ENCODE assay signal across 21 cellular contexts in genomic region chr5:56142233-56142619, GRCh38.
DNase-seq lines count a peak whose midpoint lies in the region; ATAC-seq and TF ChIP-seq lines count a peak whose summit lies in the region.
"Had no signal": no experiment of that assay in that cellular context is flagged by ENCODE, and none has a peak within 500 bp of the region (broad histone marks: within the 10 kb centered on the region; RNA-seq: fewer than 3 reads in every experiment).

No MANE protein-coding gene starts in this region.

- H3K4me1 ChIP-seq in CD4-positive, alpha-beta memory T cell (ENCODE audit: insufficient read depth, low read length), result peaks cover 42% of the 10 kb centered on the region
- peaks cover 47% of the 10 kb centered on the region for H3K4me1 ChIP-seq in PC-9 (replicated peaks; ENCODE audit: insufficient read depth)
- H3K4me1 ChIP-seq: HAP-1, tibial nerve had no signal

- peaks cover 30% of the 10 kb centered on the region for H3F3A ChIP-seq in PC-9 (ENCODE audit: insufficient read depth, low read depth)

- no peak overlapping the region for H2AFZ ChIP-seq in PC-9

- H3K27ac Mint-ChIP-seq in activated CD4-positive, alpha-beta T cell treated with anti-CD3 and anti-CD28 coated beads for 36 hours, result peak overlapping the region; percentile 75
- peak overlapping the region in 6 of 7 donors; percentile 11 to 88 (median 59) for H3K27ac Mint-ChIP-seq in CD4-positive, alpha-beta memory T cell
- peak overlapping the region; percentile 6 to 90 (median 82) for H3K27ac Mint-ChIP-seq in naive thymus-derived CD8-positive, alpha-beta T cell
- no peak overlapping the region for H3K27ac Mint-ChIP-seq in glutamatergic neuron (ENCODE audit: unreplicated experiment)
- H3K27ac Mint-ChIP-seq: progenitor cell of endocrine pancreas had no signal

- ATAC-seq in activated CD4-positive, alpha-beta T cell treated with anti-CD3 and anti-CD28 coated beads for 36 hours, result no peak
- ATAC-seq in naive thymus-derived CD8-positive, alpha-beta T cell, result no peak
- no peak for ATAC-seq in omental fat pad (ENCODE audit: low FRiP score)

- TF ChIP-seq CTCF in PC-9 (conservative IDR thresholded peaks at IDR 0.05) (no peak), omental fat pad (IDR thresholded peaks at IDR 0.05) (no peak), glutamatergic neuron (IDR thresholded peaks at IDR 0.05; ENCODE audit: partially characterized antibody, unreplicated experiment) (no peak)

- DNase-seq in activated CD4-positive, alpha-beta T cell treated with anti-CD3 and anti-CD28 coated beads for 36 hours, result no peak
- DNase-seq in activated CD4-positive, alpha-beta T cell treated with anti-CD3 and anti-CD28 coated beads for 4 hours, result no peak
- DNase-seq in CD4-positive, alpha-beta memory T cell, result no peak
- DNase-seq in PC-9 (no peak), NCI-H1092 (lab: John Stamatoyannopoulos, UW) (no peak), omental fat pad (ENCODE audit: low spot score) (no peak), glutamatergic neuron (no peak)
- no peak for DNase-seq in naive thymus-derived CD8-positive, alpha-beta T cell
- DNase-seq: 8988T; cerebellar nuclear complex; head of caudate nucleus; lower lobe of right lung; NCI-H1105 treated with DMSO at 0.1 percent for 48 hours; NCI-H446 treated with DMSO at 0.1 percent for 48 hours; SHP77 treated with DMSO at 0.1 percent for 48 hours; stimulated activated CD4-positive, alpha-beta T cell treated with anti-CD3 and anti-CD28 coated beads, Interleukin-15, amount 100 ng/mL, for 24 hours; stimulated activated naive CD8-positive, alpha-beta T cell treated with anti-CD3 and anti-CD28 coated beads, Interleukin-15, amount 100 ng/mL, for 72 hours had no signal

- no peaks in the 10 kb centered on the region for H3K27me3 Mint-ChIP-seq in activated CD4-positive, alpha-beta T cell treated with anti-CD3 and anti-CD28 coated beads for 36 hours
- no peaks in the 10 kb centered on the region for H3K27me3 Mint-ChIP-seq in CD4-positive, alpha-beta memory T cell
- H3K27me3 Mint-ChIP-seq in naive thymus-derived CD8-positive, alpha-beta T cell, result no peaks in the 10 kb centered on the region
- H3K27me3 Mint-ChIP-seq in glutamatergic neuron (ENCODE audit: unreplicated experiment), result peaks cover 2% of the 10 kb centered on the region
- H3K27me3 Mint-ChIP-seq: progenitor cell of endocrine pancreas; stimulated activated naive CD8-positive, alpha-beta T cell treated with anti-CD3 and anti-CD28 coated beads, Interleukin-15, amount 100 ng/mL, for 72 hours had no signal

- peaks cover 70% of the 10 kb centered on the region for H3K4me1 Mint-ChIP-seq in activated CD4-positive, alpha-beta T cell treated with anti-CD3 and anti-CD28 coated beads for 36 hours
- peaks cover 38 to 59% (median 44%) of the 10 kb centered on the region in 4 donors for H3K4me1 Mint-ChIP-seq in CD4-positive, alpha-beta memory T cell
- peaks cover 40 to 71% (median 45%) of the 10 kb centered on the region in 4 donors for H3K4me1 Mint-ChIP-seq in naive thymus-derived CD8-positive, alpha-beta T cell
- H3K4me1 Mint-ChIP-seq in glutamatergic neuron (ENCODE audit: low read depth, unreplicated experiment), result no peaks in the 10 kb centered on the region

- peaks cover 5% of the 10 kb centered on the region for H3K36me3 Mint-ChIP-seq in activated CD4-positive, alpha-beta T cell treated with anti-CD3 and anti-CD28 coated beads for 36 hours (ENCODE audit: low read depth)
- H3K36me3 Mint-ChIP-seq in CD4-positive, alpha-beta memory T cell, result peaks cover 0 to 5% of the 10 kb centered on the region in 2 donors
- peaks cover 0 to 3% (median 0%) of the 10 kb centered on the region in 3 donors for H3K36me3 Mint-ChIP-seq in naive thymus-derived CD8-positive, alpha-beta T cell
- H3K36me3 Mint-ChIP-seq in glutamatergic neuron (ENCODE audit: unreplicated experiment), result no peaks in the 10 kb centered on the region

- no peak overlapping the region for H3K4me3 ChIP-seq in CD4-positive, alpha-beta memory T cell (ENCODE audit: low read length in 2 of 2)
- H3K4me3 ChIP-seq in PC-9, result no peak overlapping the region
- H3K4me3 ChIP-seq: HAP-1, lower lobe of right lung, tibial nerve had no signal

- POLR2A ChIA-PET in activated CD4-positive, alpha-beta T cell treated with anti-CD3 and anti-CD28 coated beads for 36 hours (lab: Charles Lee), result interaction anchor here (1.1 kb wide), 2 partner anchors 18 to 165 kb away, joined by 3 to 4 read pairs; no protein-coding TSS in a partner anchor
- POLR2A ChIA-PET in CD4-positive, alpha-beta memory T cell (lab: Charles Lee; ENCODE audit: partially characterized antibody), result no interaction called here
- POLR2A ChIA-PET in PC-9 (lab: Charles Lee; ENCODE audit: unreplicated experiment), result interaction anchor here (1.0 kb wide), 1 partner anchor 147 kb away, joined by 6 read pairs; the partner anchor contains the start of gene IL6ST
- POLR2A ChIA-PET in naive thymus-derived CD8-positive, alpha-beta T cell (lab: Charles Lee), result interaction anchor here (0.6 kb wide), 1 partner anchor 120 kb away, joined by 3 read pairs; no protein-coding TSS in a partner anchor

- no peak overlapping the region for H3K27ac ChIP-seq in CD4-positive, alpha-beta memory T cell (ENCODE audit: low read depth, low read length)
- H3K27ac ChIP-seq in PC-9, result peak overlapping the region; percentile 72
- H3K27ac ChIP-seq: HL-60, lower lobe of right lung, tibial nerve had no signal

- H3K9me3 Mint-ChIP-seq in activated CD4-positive, alpha-beta T cell treated with anti-CD3 and anti-CD28 coated beads for 36 hours (ENCODE audit: low read depth), result no peaks in the 10 kb centered on the region
- H3K9me3 Mint-ChIP-seq in CD4-positive, alpha-beta memory T cell, result peaks cover 0 to 4% (median 0%) of the 10 kb centered on the region in 8 donors
- H3K9me3 Mint-ChIP-seq in naive thymus-derived CD8-positive, alpha-beta T cell, result no peaks in the 10 kb centered on the region
- H3K9me3 Mint-ChIP-seq in glutamatergic neuron (ENCODE audit: unreplicated experiment), result no peaks in the 10 kb centered on the region
- H3K9me3 Mint-ChIP-seq: stimulated activated naive CD8-positive, alpha-beta T cell treated with anti-CD3 and anti-CD28 coated beads, Interleukin-15, amount 100 ng/mL, for 72 hours had no signal

- intact Hi-C loops in activated CD4-positive, alpha-beta T cell treated with anti-CD3 and anti-CD28 coated beads for 36 hours (cut with DNase I, micrococcal nuclease), result loop anchor here in 1 of 2 experiments (2.0 kb wide), 1 partner anchor 15 kb away; no protein-coding TSS in a partner anchor
- intact Hi-C loops in CD4-positive, alpha-beta memory T cell (cut with micrococcal nuclease), result no loop called here
- intact Hi-C loops in PC-9 (cut with micrococcal nuclease; ENCODE audit: unreplicated experiment), result loop anchor here (1.0 to 5.0 kb wide), 3 partner anchors 19 to 165 kb away; no protein-coding TSS in a partner anchor

- H3K9me2 ChIP-seq in PC-9 (ENCODE audit: insufficient read depth), result no peaks in the 10 kb centered on the region

- H3K4me2 ChIP-seq in PC-9, result peak overlapping the region; percentile 67

- CTCF ChIA-PET in activated CD4-positive, alpha-beta T cell treated with anti-CD3 and anti-CD28 coated beads for 36 hours (lab: Charles Lee), result interaction anchor here (0.6 to 1.3 kb wide), 6 partner anchors 8 to 168 kb away, joined by 3 read pairs; no protein-coding TSS in a partner anchor
- CTCF ChIA-PET in CD4-positive, alpha-beta memory T cell (lab: Charles Lee; ENCODE audit: partially characterized antibody), result no interaction called here
- CTCF ChIA-PET in PC-9 (lab: Charles Lee), result no interaction called here

- no TSS peak for BruUV-seq in PC-9 (replicated peaks; lab: Mats Ljungman, UMichigan)

- peak overlapping the region; percentile 2 for H3K4me3 Mint-ChIP-seq in activated CD4-positive, alpha-beta T cell treated with anti-CD3 and anti-CD28 coated beads for 36 hours
- H3K4me3 Mint-ChIP-seq in CD4-positive, alpha-beta memory T cell, result peak overlapping the region in 6 of 8 donors; percentile 28 to 74 (median 48)
- H3K4me3 Mint-ChIP-seq in naive thymus-derived CD8-positive, alpha-beta T cell, result peak overlapping the region in 9 of 10 donors; percentile 34 to 78 (median 54)
- no peak overlapping the region for H3K4me3 Mint-ChIP-seq in glutamatergic neuron (ENCODE audit: unreplicated experiment)

- no peaks in the 10 kb centered on the region for H3K79me2 ChIP-seq in PC-9 (ENCODE audit: low read depth)

- H4K20me1 ChIP-seq in PC-9 (ENCODE audit: insufficient read depth), result no peaks in the 10 kb centered on the region

- no peaks in the 10 kb centered on the region for H3K9me3 ChIP-seq in CD4-positive, alpha-beta memory T cell (ENCODE audit: control insufficient read depth in 1 of 2, low read length in 2 of 2)
- no peaks in the 10 kb centered on the region for H3K9me3 ChIP-seq in PC-9 (ENCODE audit: insufficient read depth, low read depth)
- H3K9me3 ChIP-seq: HAP-1, lower lobe of right lung, tibial nerve had no signal

- H3K36me3 ChIP-seq in CD4-positive, alpha-beta memory T cell (ENCODE audit: insufficient read depth, low read length), result no peaks in the 10 kb centered on the region
- no peaks in the 10 kb centered on the region for H3K36me3 ChIP-seq in PC-9 (ENCODE audit: low read depth)
- H3K36me3 ChIP-seq: HAP-1, lower lobe of right lung, tibial nerve had no signal

- H3K27me3 ChIP-seq in CD4-positive, alpha-beta memory T cell (ENCODE audit: insufficient read depth, low read length), result no peaks in the 10 kb centered on the region
- H3K27me3 ChIP-seq in PC-9 (ENCODE audit: insufficient read depth, low read depth), result no peaks in the 10 kb centered on the region
- H3K27me3 ChIP-seq: tibial nerve had no signal
